ENCODE assay signal across 9 cellular contexts in genomic region chr7:116633131-116633988, GRCh38. TPM values are rescaled to one million over a fixed set of nuclear protein-coding genes. Genes with fewer than 3 reads are reported as not detected.
DNase-seq lines count a peak whose midpoint lies in the region; ATAC-seq, FAIRE-seq and TF ChIP-seq lines count a peak whose summit lies in the region.
"Had no signal": no experiment of that assay in that cellular context is flagged by ENCODE, and none has a peak within 500 bp of the region (broad histone marks: within the 10 kb centered on the region; RNA-seq: fewer than 3 reads in every experiment).

No MANE protein-coding gene starts in this region.

- TF ChIP-seq EP300 in HepG2 (IDR thresholded peaks at IDR 0.05; ENCODE audit: low read depth in 2 of 2, low read length in 2 of 2), result no peak
- TF ChIP-seq EP300 in HepG2 (CRISPR knock-in tag; IDR thresholded peaks at IDR 0.05; ENCODE audit: borderline replicate concordance), result no peak

- no peak overlapping the region for H3K4me3 Mint-ChIP-seq in activated T-helper 1 cell treated with anti-CD3 and anti-CD28 coated beads, Interleukin-12 subunit alpha, Interleukin-12 subunit beta, Interleukin-2, Interleukin-4 antibody, amounts not matched to agents 30 ng/mL and 10 ng/mL and 1 ng/mL, durations not matched to agents 14 hours and 24 hours and 36 hours
- H3K4me3 Mint-ChIP-seq: central memory CD8-positive, alpha-beta T cell had no signal

- TF ChIP-seq RAD21 in HepG2 (CRISPR knock-in tag; IDR thresholded peaks at IDR 0.05), result no peak

- no peak for ATAC-seq in HepG2
- no peak for ATAC-seq in right lobe of liver
- no peak for ATAC-seq in GM18498 (IDR thresholded peaks at IDR 0.05; ENCODE audit: unreplicated experiment)

- H3K4me3 ChIP-seq in HepG2 (replicated peaks in 1 of 3; ENCODE audit: insufficient read depth in 1 of 3, low read depth in 2 of 3, low read length in 3 of 3), result no peak overlapping the region
- no peak overlapping the region for H3K4me3 ChIP-seq in right lobe of liver
- no peak overlapping the region for H3K4me3 ChIP-seq in fibroblast of villous mesenchyme (ENCODE audit: low read depth, low read length)
- no peak overlapping the region for H3K4me3 ChIP-seq in prostate gland

- peaks cover 6% of the 10 kb centered on the region for H3K27me3 Mint-ChIP-seq in activated T-helper 1 cell treated with anti-CD3 and anti-CD28 coated beads, Interleukin-12 subunit alpha, Interleukin-12 subunit beta, Interleukin-2, Interleukin-4 antibody, amounts not matched to agents 30 ng/mL and 10 ng/mL and 1 ng/mL, durations not matched to agents 14 hours and 24 hours and 36 hours (ENCODE audit: insufficient read depth)
- H3K27me3 Mint-ChIP-seq: central memory CD8-positive, alpha-beta T cell had no signal

- H3K4me1 Mint-ChIP-seq in activated T-helper 1 cell treated with anti-CD3 and anti-CD28 coated beads, Interleukin-12 subunit alpha, Interleukin-12 subunit beta, Interleukin-2, Interleukin-4 antibody, amounts not matched to agents 30 ng/mL and 10 ng/mL and 1 ng/mL, durations not matched to agents 14 hours and 24 hours and 36 hours (ENCODE audit: low read depth), result no peaks in the 10 kb centered on the region
- H3K4me1 Mint-ChIP-seq: central memory CD8-positive, alpha-beta T cell had no signal

- in situ Hi-C loops in HepG2 (cut with HindIII; ENCODE audit: extremely low pct_ligation_motif_present, low pct_unique_long_range_greater_than_20kb), result no loop called here

- H3K27me3 ChIP-seq in HepG2 (ENCODE audit: control insufficient read depth in 1 of 2, insufficient read depth in 2 of 2, low read length in 2 of 2) (no peaks in the 10 kb centered on the region; a peak in 2 of 5 replicates), right lobe of liver (no peaks in the 10 kb centered on the region), prostate gland (replicated peaks; ENCODE audit: insufficient read depth) (no peaks in the 10 kb centered on the region)

- CTCF ChIA-PET in HepG2 (lab: Yijun Ruan, JAX; ENCODE audit: low intra/inter-chr PET ratio, low total read pairs), result no interaction called here

- WGBS in HepG2 (ENCODE audit: low lambda C conversion rate), result 21% methylated on average over 13 of the region's 13 CpGs
- 68% methylated on average over 13 of the region's 13 CpGs for WGBS in right lobe of liver (ENCODE audit: insufficient coverage, low coverage, low lambda C conversion rate, missing lambda C conversion rate)
- WGBS in prostate gland, result 65% methylated on average over 13 of the region's 13 CpGs

- no peaks in the 10 kb centered on the region for H3K36me3 Mint-ChIP-seq in activated T-helper 1 cell treated with anti-CD3 and anti-CD28 coated beads, Interleukin-12 subunit alpha, Interleukin-12 subunit beta, Interleukin-2, Interleukin-4 antibody, amounts not matched to agents 30 ng/mL and 10 ng/mL and 1 ng/mL, durations not matched to agents 14 hours and 24 hours and 36 hours (ENCODE audit: low read depth)

- no peak overlapping the region for H3K27ac ChIP-seq in HepG2 (ENCODE audit: extremely low read length, insufficient read depth, low read length)
- H3K27ac ChIP-seq in right lobe of liver, result no peak overlapping the region
- no peak overlapping the region for H3K27ac ChIP-seq in prostate gland

- no peak for FAIRE-seq in HepG2 (lab: Jason Lieb, UNC)

- H3K36me3 ChIP-seq in HepG2 (replicated peaks in 1 of 2; ENCODE audit: control insufficient read depth in 1 of 2, insufficient read depth in 2 of 2, low read length in 2 of 2) (no peaks in the 10 kb centered on the region), right lobe of liver (no peaks in the 10 kb centered on the region), prostate gland (no peaks in the 10 kb centered on the region)

- BruUV-seq in HepG2 (replicated peaks; lab: Mats Ljungman, UMichigan), result no TSS peak

- no peaks in the 10 kb centered on the region for H3K9me3 Mint-ChIP-seq in activated T-helper 1 cell treated with anti-CD3 and anti-CD28 coated beads, Interleukin-12 subunit alpha, Interleukin-12 subunit beta, Interleukin-2, Interleukin-4 antibody, amounts not matched to agents 30 ng/mL and 10 ng/mL and 1 ng/mL, durations not matched to agents 14 hours and 24 hours and 36 hours
- H3K9me3 Mint-ChIP-seq: central memory CD8-positive, alpha-beta T cell had no signal

- no peaks in the 10 kb centered on the region for H4K20me1 ChIP-seq in HepG2 (ENCODE audit: insufficient read depth, low read length)

- no peak for TF ChIP-seq CTCF in HepG2 (CRISPR knock-in tag; IDR thresholded peaks at IDR 0.05)
- TF ChIP-seq CTCF in right lobe of liver (IDR thresholded peaks at IDR 0.05), result no peak
- no peak for TF ChIP-seq CTCF in fibroblast of villous mesenchyme (IDR thresholded peaks at IDR 0.05; ENCODE audit: insufficient read depth, low read depth, low read length)
- no peak for TF ChIP-seq CTCF in prostate gland (IDR thresholded peaks at IDR 0.05)

- H2AFZ ChIP-seq in HepG2 (ENCODE audit: low read length), result no peak overlapping the region

- no peak overlapping the region for H3K27ac Mint-ChIP-seq in activated T-helper 1 cell treated with anti-CD3 and anti-CD28 coated beads, Interleukin-12 subunit alpha, Interleukin-12 subunit beta, Interleukin-2, Interleukin-4 antibody, amounts not matched to agents 30 ng/mL and 10 ng/mL and 1 ng/mL, durations not matched to agents 14 hours and 24 hours and 36 hours

- intact Hi-C loops in HepG2 (cut with micrococcal nuclease; ENCODE audit: unreplicated experiment) (no loop called here), right lobe of liver (cut with DNase I) (no loop called here), prostate gland (cut with DNase I) (no loop called here)
- intact Hi-C loops in activated T-helper 1 cell treated with anti-CD3 and anti-CD28 coated beads, Interleukin-12 subunit alpha, Interleukin-12 subunit beta, Interleukin-2, Interleukin-4 antibody, amounts not matched to agents 30 ng/mL and 10 ng/mL and 1 ng/mL, durations not matched to agents 14 hours and 24 hours and 36 hours (cut with micrococcal nuclease), result no loop called here

- H3K79me2 ChIP-seq in HepG2 (ENCODE audit: insufficient read depth, low read length), result no peaks in the 10 kb centered on the region

- DNase-seq in HepG2 (ENCODE audit: low spot score), result no peak
- DNase-seq in right lobe of liver, result no peak
- peak; percentile 63 for DNase-seq in M059J (ENCODE audit: low read depth)
- DNase-seq in fibroblast of villous mesenchyme (ENCODE audit: low read depth), result peak; percentile 59
- DNase-seq in prostate gland (ENCODE audit: low spot score), result no peak
- DNase-seq in activated T-helper 1 cell treated with anti-CD3 and anti-CD28 coated beads, Interleukin-12 subunit alpha, Interleukin-12 subunit beta, Interleukin-2, Interleukin-4 antibody, amounts not matched to agents 30 ng/mL and 10 ng/mL and 1 ng/mL, durations not matched to agents 14 hours and 24 hours and 36 hours (ENCODE audit: low spot score), result no peak
- DNase-seq in cerebellar cortex (ENCODE audit: low spot score), result no peak

- 0 out of 2 replicates have a peak overlapping the region, but pooled peaks have one; percentile 3 for H3K4me2 ChIP-seq in HepG2 (ENCODE audit: low read depth, low read length)

- H3K9me3 ChIP-seq in HepG2 (ENCODE audit: low read length) (no peaks in the 10 kb centered on the region), right lobe of liver (no peaks in the 10 kb centered on the region), prostate gland (no peaks in the 10 kb centered on the region)

- no peak overlapping the region for H3K9ac ChIP-seq in HepG2 (ENCODE audit: insufficient read depth, low read depth, low read length)

- TF ChIP-seq POLR2A in HepG2 (IDR thresholded peaks at IDR 0.05; ENCODE audit: insufficient read depth in 1 of 2, low read depth in 2 of 2, low read length in 2 of 2), result no peak
- no peak for TF ChIP-seq POLR2A in right lobe of liver (IDR thresholded peaks at IDR 0.05)
- TF ChIP-seq POLR2A in prostate gland (IDR thresholded peaks at IDR 0.05), result no peak

- H3K4me1 ChIP-seq in HepG2 (ENCODE audit: insufficient read depth, low read length) (peaks cover 14% of the 10 kb centered on the region), right lobe of liver (peaks cover 0 to 10% (median 0%) of the 10 kb centered on the region in 4 donors), prostate gland (replicated peaks) (no peaks in the 10 kb centered on the region)

- POLR2A ChIA-PET in HepG2 (lab: Yijun Ruan, JAX), result no interaction called here

TF ChIP-seq in HepG2, 621 proteins besides CTCF, POLR2A, EP300 and RAD21 (continues in another document):
- no peak for TF ChIP-seq NFE2L2 (IDR thresholded peaks at IDR 0.05; ENCODE audit: low read length)
- no peak for TF ChIP-seq EED (CRISPR knock-in tag; IDR thresholded peaks at IDR 0.05)
- no peak for TF ChIP-seq ZNF263 (CRISPR knock-in tag; IDR thresholded peaks at IDR 0.05)

RNA-seq across cellular contexts. Expression of gene MET, which starts 38.6 kb away (rescaled TPM):
- total RNA-seq in HepG2 (2016; rRNA removed; fragmentation: Illumina TruSeq; extraction: Trizol) (23.3 and 31.5 TPM in 2 replicates), right lobe of liver (10 to 100 TPM; 32.9 to 45.2 (median 37.2) TPM), fibroblast of villous mesenchyme (23.8 and 48.8 TPM in 2 replicates), prostate gland (10 to 100 TPM; 14.2 to 17.0 TPM)
- total RNA-seq in HepG2 (2016; cell fraction: cytosol; rRNA removed; fragmentation: Illumina TruSeq; extraction: Trizol; ENCODE audit: low read depth), result 6.7 and 9.1 TPM in 2 replicates
- total RNA-seq in HepG2 (2016; cell fraction: insoluble cytoplasmic fraction; rRNA removed; fragmentation: Illumina TruSeq; extraction: Trizol), result 22.2 and 30.9 TPM in 2 replicates
- total RNA-seq in HepG2 (2016; cell fraction: membrane; rRNA removed; fragmentation: Illumina TruSeq; extraction: Trizol), result 13.5 and 13.7 TPM in 2 replicates
- 41.6 and 49.0 TPM in 2 replicates for total RNA-seq in HepG2 (2016; cell fraction: nucleus; rRNA removed; fragmentation: Illumina TruSeq; extraction: Trizol)
- 20.4 and 21.8 TPM in 2 replicates for polyA plus RNA-seq in HepG2 (2011; rRNA removed)
- 12.9 and 19.5 TPM in 2 replicates for polyA plus RNA-seq in HepG2 (2011; cell fraction: cytosol; rRNA removed)
- 10.0 and 10.1 TPM in 2 replicates for polyA plus RNA-seq in HepG2 (2011; cell fraction: nucleus; rRNA removed)
- polyA plus RNA-seq in HepG2 (2012), result 29.8 and 37.6 TPM in 2 replicates
- 1.00 and 1.2 TPM in 2 replicates for polyA plus RNA-seq in HepG2 (2016; cell fraction: cytosol; fragmentation: Illumina TruSeq; extraction: Trizol; ENCODE audit: low read depth)
- polyA plus RNA-seq in HepG2 (2016; cell fraction: insoluble cytoplasmic fraction; fragmentation: Illumina TruSeq; extraction: Trizol; ENCODE audit: low read depth), result 12.2 TPM in 2 replicates
- polyA plus RNA-seq in HepG2 (2016; cell fraction: membrane; fragmentation: Illumina TruSeq; extraction: Trizol; ENCODE audit: low read depth), result 2.8 and 2.9 TPM in 2 replicates
- polyA plus RNA-seq in HepG2 (2016; cell fraction: nucleus; fragmentation: Illumina TruSeq; extraction: Trizol; ENCODE audit: insufficient read depth, low read depth), result 21.5 and 22.5 TPM in 2 replicates
- polyA minus RNA-seq in HepG2 (2011; rRNA and poly(A)+ RNA removed; ENCODE audit: low replicate concordance), result 90.9 and 232 TPM in 2 replicates
- polyA minus RNA-seq in HepG2 (2011; cell fraction: cytosol; rRNA and poly(A)+ RNA removed), result 55.1 and 63.9 TPM in 2 replicates
- 75.3 and 92.4 TPM in 2 replicates for polyA minus RNA-seq in HepG2 (2011; cell fraction: nucleus; rRNA and poly(A)+ RNA removed)
- 131 and 199 TPM in 2 replicates for total RNA-seq in M059J (2014; rRNA removed; shearing (Covaris generic))
- 3.2 TPM in 2 replicates for total RNA-seq in activated T-helper 1 cell treated with anti-CD3 and anti-CD28 coated beads, Interleukin-12 subunit alpha, Interleukin-12 subunit beta, Interleukin-2, Interleukin-4 antibody, amounts not matched to agents 30 ng/mL and 10 ng/mL and 1 ng/mL, durations not matched to agents 14 hours and 24 hours and 36 hours

Comparison
In these comparisons a context has a peak if more than half of its experiments do, and no peak if none do; other contexts are left out.
1. DNase-seq: peak in M059J (single experiment) and fibroblast of villous mesenchyme (single experiment); none in HepG2 (single experiment), right lobe of liver (0 of 3), prostate gland (single experiment), activated T-helper 1 cell treated with anti-CD3 and anti-CD28 coated beads, Interleukin-12 subunit alpha, Interleukin-12 subunit beta, Interleukin-2, Interleukin-4 antibody, amounts not matched to agents 30 ng/mL and 10 ng/mL and 1 ng/mL, durations not matched to agents 14 hours and 24 hours and 36 hours (single experiment) and cerebellar cortex (single experiment).